Comparison of ENCODE assay signal across 25 cellular contexts in the genomic region with DNA sequence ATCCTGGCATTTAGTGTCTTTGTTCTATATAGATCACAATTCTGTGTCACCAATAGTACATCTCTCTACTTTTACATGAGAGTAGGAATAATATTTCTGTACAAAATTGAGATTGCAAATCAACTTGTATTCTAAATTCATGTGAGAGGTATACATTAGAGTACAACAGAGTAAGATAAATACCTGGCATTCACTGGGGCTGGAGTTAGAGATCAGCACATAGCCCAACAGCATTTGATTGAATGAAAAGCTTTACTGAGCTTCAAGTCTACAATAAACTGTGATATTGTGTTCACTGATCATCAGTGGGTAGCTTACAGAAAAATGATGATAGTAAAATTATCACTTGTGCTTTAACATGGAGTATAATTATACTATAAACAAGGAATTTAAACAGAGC.
"Had no signal": no experiment of that assay in that cellular context is flagged by ENCODE, and none has a peak within 500 bp of the region (broad histone marks: within the 10 kb centered on the region; RNA-seq: fewer than 3 reads in every experiment).

No MANE protein-coding gene starts in this region.

- H3K36me3 ChIP-seq: esophagus squamous epithelium, gastroesophageal sphincter had no signal

- H3K27me3 ChIP-seq: body of pancreas, esophagus squamous epithelium, gastroesophageal sphincter had no signal

- H3K4me3 ChIP-seq: body of pancreas, coronary artery, esophagus squamous epithelium, gastroesophageal sphincter had no signal

- H3K4me1 ChIP-seq: body of pancreas, esophagus squamous epithelium, gastroesophageal sphincter had no signal

- H3K9me3 ChIP-seq: body of pancreas, esophagus squamous epithelium, gastroesophageal sphincter had no signal

- DNase-seq: activated CD4-positive, alpha-beta memory T cell treated with anti-CD3 and anti-CD28 coated beads for 36 hours; activated CD4-positive, alpha-beta T cell treated with anti-CD3 and anti-CD28 coated beads for 36 hours; activated CD4-positive, alpha-beta T cell treated with anti-CD3 and anti-CD28 coated beads, Interleukin-2, amount 10 ng/mL, durations not matched to agents 24 days and 14 days; activated CD4-positive, CD25-positive, alpha-beta regulatory T cell; activated CD4-positive, CD25-positive, alpha-beta regulatory T cell treated with anti-CD3 and anti-CD28 coated beads, Interleukin-2, amount 50 U/mL, for 72 hours; activated CD8-positive, alpha-beta memory T cell treated with anti-CD3 and anti-CD28 coated beads, Interleukin-2, amount 10 ng/mL, durations not matched to agents 7 days and 5 days; activated CD8-positive, alpha-beta memory T cell treated with anti-CD3 and anti-CD28 coated beads, Interleukin-2, amount 50 U/mL, for 4 hours; activated CD8-positive, alpha-beta T cell treated with anti-CD3 and anti-CD28 coated beads, Interleukin-2, amount 10 ng/mL, durations not matched to agents 7 days and 5 days; activated effector memory CD4-positive, alpha-beta T cell treated with anti-CD3 and anti-CD28 coated beads, Interleukin-2, amount 50 U/mL, for 16 hours; activated naive CD4-positive, alpha-beta T cell; activated naive CD4-positive, alpha-beta T cell treated with anti-CD3 and anti-CD28 coated beads, Interleukin-2, amount 10 ng/mL, durations not matched to agents 7 days and 5 days; activated naive CD8-positive, alpha-beta T cell treated with anti-CD3 and anti-CD28 coated beads, Interleukin-2, amount 10 ng/mL, durations not matched to agents 7 days and 5 days; activated T-cell treated with anti-CD3 and anti-CD28 coated beads, Interleukin-2, amount 50 U/mL, for 1 hour; activated T-cell treated with anti-CD3 and anti-CD28 coated beads, Interleukin-2, amount 50 U/mL, for 48 hours; aorta; body of pancreas; central memory CD4-positive, alpha-beta T cell; cerebellar nuclear complex; effector CD4-positive, alpha-beta T cell; esophagus squamous epithelium; T-helper 2 cell had no signal

- ATAC-seq: activated CD4-positive, alpha-beta T cell treated with anti-CD3 and anti-CD28 coated beads for 36 hours; activated CD8-positive, alpha-beta memory T cell treated with anti-CD3 and anti-CD28 coated beads, Interleukin-2, amount 10 ng/mL, durations not matched to agents 7 days and 5 days; activated CD8-positive, alpha-beta T cell treated with anti-CD3 and anti-CD28 coated beads, Interleukin-2, amount 10 ng/mL, durations not matched to agents 7 days and 5 days; activated naive CD4-positive, alpha-beta T cell treated with anti-CD3 and anti-CD28 coated beads, Interleukin-2, amount 50 U/mL, for 72 hours; body of pancreas; gastroesophageal sphincter had no signal

- H3K27ac ChIP-seq: body of pancreas, coronary artery, epithelial cell of prostate, esophagus squamous epithelium, gastroesophageal sphincter had no signal
